12 cellular contexts compared by ENCODE assay signal in the genomic region with DNA sequence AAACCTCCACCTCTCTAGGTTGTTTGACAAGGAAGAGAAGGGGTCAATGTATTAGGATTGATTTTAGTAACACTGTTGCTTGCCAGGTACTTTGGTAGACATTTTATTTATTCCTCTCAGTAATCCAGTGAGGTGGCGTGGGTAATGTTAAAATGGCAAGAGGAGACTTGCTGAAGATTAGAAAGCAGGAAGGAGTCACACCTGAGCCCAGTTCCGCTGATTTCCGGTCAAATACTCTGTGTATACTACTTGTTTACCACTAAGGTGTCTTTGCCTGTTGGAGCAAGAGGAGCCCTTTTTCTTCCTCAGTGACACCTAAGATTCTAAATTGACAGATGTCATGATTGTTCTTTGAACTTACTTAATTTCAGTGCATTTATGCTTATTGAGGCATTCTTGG. TPM values are rescaled to one million over a fixed set of nuclear protein-coding genes. Genes with fewer than 3 reads are reported as not detected.
DNase-seq lines count a peak whose midpoint lies in the region; ATAC-seq, FAIRE-seq and TF ChIP-seq lines count a peak whose summit lies in the region.
"Had no signal": no experiment of that assay in that cellular context is flagged by ENCODE, and none has a peak within 500 bp of the region (broad histone marks: within the 10 kb centered on the region; RNA-seq: fewer than 3 reads in every experiment).

No MANE protein-coding gene starts in this region.

- H3K9me3 Mint-ChIP-seq in CD4-positive, CD25-positive, alpha-beta regulatory T cell, result no peaks in the 10 kb centered on the region
- H3K9me3 Mint-ChIP-seq in naive thymus-derived CD4-positive, alpha-beta T cell, result peaks cover 0 to 4% (median 0%) of the 10 kb centered on the region in 11 donors
- H3K9me3 Mint-ChIP-seq in endothelial cell (ENCODE audit: unreplicated experiment), result no peaks in the 10 kb centered on the region

- intact Hi-C loops in K562 (cut with micrococcal nuclease), result no loop called here
- intact Hi-C loops in naive thymus-derived CD4-positive, alpha-beta T cell (cut with micrococcal nuclease), result loop anchor here (5.0 to 10.0 kb wide), 8 partner anchors 261 to 1478 kb away; partner anchors contain the start of genes EAF1 (in 1 of the 2), METTL6 (in 1 of the 2), RBSN (in 1 of the 2) and TBC1D5 (in 1 of the 2)

- WGBS in K562 (ENCODE audit: insufficient coverage, low coverage, missing lambda C conversion rate), result 19% methylated on average over 3 of the region's 3 CpGs

- H3K79me2 ChIP-seq in Karpas-422 (ENCODE audit: low read length) (peaks cover 82% of the 10 kb centered on the region), K562 (ENCODE audit: control insufficient read depth, insufficient read depth, low read length) (peaks cover 71% of the 10 kb centered on the region)

- peak overlapping the region; percentile 24 for H3K27ac ChIP-seq in CD4-positive, CD25-positive, alpha-beta regulatory T cell (ENCODE audit: insufficient read depth, low read length, poor library complexity, severe bottlenecking)
- peak overlapping the region; percentile 36 for H3K27ac ChIP-seq in Karpas-422 (ENCODE audit: low read length)
- peak overlapping the region; percentile 42 for H3K27ac ChIP-seq in K562 (ENCODE audit: extremely low read depth, low read depth, low read length)
- peak overlapping the region; percentile 88 for H3K27ac ChIP-seq in naive thymus-derived CD4-positive, alpha-beta T cell (ENCODE audit: low read depth, low read length)
- H3K27ac ChIP-seq: brain microvascular endothelial cell had no signal

- TF ChIP-seq CTCF in K562 (IDR thresholded peaks at IDR 0.05 in 2 of 3, conservative IDR thresholded peaks at IDR 0.05 in 1 of 3; ENCODE audit: insufficient read depth in 2 of 3, low read depth in 1 of 3, low read length in 3 of 3) (no peak), endothelial cell (IDR thresholded peaks at IDR 0.05; ENCODE audit: unreplicated experiment) (no peak)

- H3K9me3 ChIP-seq in CD4-positive, CD25-positive, alpha-beta regulatory T cell (ENCODE audit: control insufficient read depth in 2 of 2, low read length in 2 of 2), result no peaks in the 10 kb centered on the region
- H3K9me3 ChIP-seq in Karpas-422 (ENCODE audit: low read length), result no peaks in the 10 kb centered on the region
- H3K9me3 ChIP-seq in K562 (replicated peaks; ENCODE audit: control insufficient read depth, insufficient read depth, low read depth, low read length), result no peaks in the 10 kb centered on the region
- H3K9me3 ChIP-seq in naive thymus-derived CD4-positive, alpha-beta T cell (ENCODE audit: control insufficient read depth in 2 of 3, low read length in 3 of 3), result no peaks in the 10 kb centered on the region

- no peak overlapping the region for H2AFZ ChIP-seq in Karpas-422 (ENCODE audit: low read length)
- no peak overlapping the region for H2AFZ ChIP-seq in K562 (ENCODE audit: low read depth, low read length)

- H3K4me2 ChIP-seq in Karpas-422 (ENCODE audit: low read depth, low read length, poor library complexity, severe bottlenecking) (peak overlapping the region; percentile 68), K562 (ENCODE audit: insufficient read depth, low read length) (peak overlapping the region; percentile 97)

- 0 out of 2 replicates have a peak, but pooled peaks cover 6% of the 10 kb centered on the region for H4K20me1 ChIP-seq in Karpas-422 (ENCODE audit: insufficient read depth, low read depth, low read length)
- 0 out of 2 replicates have a peak, but pooled peaks cover 10% of the 10 kb centered on the region for H4K20me1 ChIP-seq in K562 (replicated peaks; ENCODE audit: control insufficient read depth, insufficient read depth, low read length)

- no peak for TF ChIP-seq EP300 in K562 (IDR thresholded peaks at IDR 0.05; ENCODE audit: low read length)

- H3K27me3 Mint-ChIP-seq in CD4-positive, CD25-positive, alpha-beta regulatory T cell, result no peaks in the 10 kb centered on the region
- H3K27me3 Mint-ChIP-seq in naive thymus-derived CD4-positive, alpha-beta T cell, result peaks cover 0 to 2% (median 0%) of the 10 kb centered on the region in 5 donors
- H3K27me3 Mint-ChIP-seq in endothelial cell (ENCODE audit: unreplicated experiment), result no peaks in the 10 kb centered on the region

- H3K36me3 Mint-ChIP-seq in CD4-positive, CD25-positive, alpha-beta regulatory T cell, result peaks cover 6% of the 10 kb centered on the region
- peaks cover 0 to 19% (median 5%) of the 10 kb centered on the region in 5 donors for H3K36me3 Mint-ChIP-seq in naive thymus-derived CD4-positive, alpha-beta T cell
- H3K36me3 Mint-ChIP-seq in endothelial cell (ENCODE audit: low read depth, unreplicated experiment), result peaks cover 3% of the 10 kb centered on the region

- BruUV-seq in K562 (replicated peaks; lab: Mats Ljungman, UMichigan), result no TSS peak

- peak overlapping the region; percentile 14 for H3K4me3 ChIP-seq in CD4-positive, CD25-positive, alpha-beta regulatory T cell (ENCODE audit: low read depth, low read length)
- peak overlapping the region; percentile 74; the same call in 1 of the 2 replicates for H3K4me3 ChIP-seq in Karpas-422 (ENCODE audit: low read length)
- H3K4me3 ChIP-seq in K562, result peak overlapping the region; percentile 79
- no peak overlapping the region for H3K4me3 ChIP-seq in naive thymus-derived CD4-positive, alpha-beta T cell (ENCODE audit: low read length)

- H3K9me1 ChIP-seq in K562 (ENCODE audit: control insufficient read depth, insufficient read depth, low read length), result no peaks in the 10 kb centered on the region

- peaks cover 17% of the 10 kb centered on the region for H3K36me3 ChIP-seq in CD4-positive, CD25-positive, alpha-beta regulatory T cell (ENCODE audit: control insufficient read depth, insufficient read depth, low read length)
- H3K36me3 ChIP-seq in Karpas-422 (ENCODE audit: insufficient read depth, low read length), result peaks cover 22% of the 10 kb centered on the region
- H3K36me3 ChIP-seq in K562 (ENCODE audit: control insufficient read depth, insufficient read depth, low read length), result peaks cover 52% of the 10 kb centered on the region
- peaks cover 0 to 13% (median 0%) of the 10 kb centered on the region in 3 experiments for H3K36me3 ChIP-seq in naive thymus-derived CD4-positive, alpha-beta T cell (ENCODE audit: control insufficient read depth in 2 of 3, insufficient read depth in 3 of 3, low read length in 3 of 3)

- H3K4me1 Mint-ChIP-seq in CD4-positive, CD25-positive, alpha-beta regulatory T cell, result peaks cover 20 to 45% (median 26%) of the 10 kb centered on the region in 4 donors
- peaks cover 13 to 48% (median 44%) of the 10 kb centered on the region in 7 donors for H3K4me1 Mint-ChIP-seq in naive thymus-derived CD4-positive, alpha-beta T cell
- H3K4me1 Mint-ChIP-seq in endothelial cell (ENCODE audit: unreplicated experiment), result peaks cover 22% of the 10 kb centered on the region

- peak overlapping the region; percentile 64 to 99 (median 84) for H3K4me3 Mint-ChIP-seq in CD4-positive, CD25-positive, alpha-beta regulatory T cell
- peak overlapping the region in 7 of 10 donors; percentile 15 to 85 (median 29) for H3K4me3 Mint-ChIP-seq in naive thymus-derived CD4-positive, alpha-beta T cell
- no peak overlapping the region for H3K4me3 Mint-ChIP-seq in endothelial cell (ENCODE audit: unreplicated experiment)

- in situ Hi-C loops in K562 (cut with MboI) (no loop called here), KBM-7 (cut with MboI; ENCODE audit: low pct_unique_long_range_greater_than_20kb, low sequenced_read_pairs) (no loop called here)

- CTCF ChIA-PET in K562 (lab: Yijun Ruan, JAX; ENCODE audit: low intra/inter-chr PET ratio), result interaction anchor here (2.2 to 4.5 kb wide), 2 partner anchors 53 to 284 kb away, joined by 13 to 20 read pairs; no protein-coding TSS in a partner anchor
- CTCF ChIA-PET in naive thymus-derived CD4-positive, alpha-beta T cell (lab: Charles Lee), result interaction anchor here (1.0 to 9.7 kb wide), 6 partner anchors 15 to 288 kb away, joined by 3 to 92 read pairs (median 14); no protein-coding TSS in a partner anchor

- no peak for ATAC-seq in CD4-positive, CD25-positive, alpha-beta regulatory T cell (ENCODE audit: low read depth in 2 of 2)
- ATAC-seq in K562 (peak; percentile 5; the same call in 2 of the 3 replicates), HG02973 (IDR thresholded peaks at IDR 0.05; ENCODE audit: unreplicated experiment) (no peak)
- no peak for ATAC-seq in naive thymus-derived CD4-positive, alpha-beta T cell
- ATAC-seq: sciatic nerve had no signal

- no peaks in the 10 kb centered on the region for H3K27me3 ChIP-seq in CD4-positive, CD25-positive, alpha-beta regulatory T cell (ENCODE audit: control insufficient read depth, insufficient read depth, low read length)
- H3K27me3 ChIP-seq in Karpas-422 (ENCODE audit: low read length), result no peaks in the 10 kb centered on the region
- no peaks in the 10 kb centered on the region for H3K27me3 ChIP-seq in K562 (ENCODE audit: control insufficient read depth in 2 of 2, insufficient read depth in 2 of 2, low read length in 2 of 2)
- no peaks in the 10 kb centered on the region for H3K27me3 ChIP-seq in naive thymus-derived CD4-positive, alpha-beta T cell (ENCODE audit: control insufficient read depth in 2 of 2, insufficient read depth in 2 of 2, low read length in 2 of 2)
- H3K27me3 ChIP-seq: brain microvascular endothelial cell had no signal

- no peak for TF ChIP-seq POLR2A in K562 (conservative IDR thresholded peaks at IDR 0.05)

- POLR2A ChIA-PET in K562 (lab: Yijun Ruan, JAX), result interaction anchor here (0.5 to 1.5 kb wide), 3 partner anchors 9 to 12 kb away, joined by 3 to 4 read pairs (median 4); no protein-coding TSS in a partner anchor
- POLR2A ChIA-PET in naive thymus-derived CD4-positive, alpha-beta T cell (lab: Charles Lee), result interaction anchor here (1.8 to 5.1 kb wide), 4 partner anchors 16 to 285 kb away, joined by 8 to 25 read pairs (median 12); no protein-coding TSS in a partner anchor

- peak overlapping the region in 2 of 3 donors; percentile 43 to 98 for H3K27ac Mint-ChIP-seq in CD4-positive, CD25-positive, alpha-beta regulatory T cell
- peak overlapping the region; percentile 4 to 100 (median 96) for H3K27ac Mint-ChIP-seq in naive thymus-derived CD4-positive, alpha-beta T cell
- H3K27ac Mint-ChIP-seq in endothelial cell (ENCODE audit: unreplicated experiment), result no peak overlapping the region

- FAIRE-seq in K562 (lab: Jason Lieb, UNC), result no peak
- FAIRE-seq: D721Med had no signal

- TF ChIP-seq RAD21 in K562 (CRISPR knock-in tag; conservative IDR thresholded peaks at IDR 0.05 in 1 of 2, IDR thresholded peaks at IDR 0.05 in 1 of 2), result no peak

- no peaks in the 10 kb centered on the region for H3K9me2 ChIP-seq in Karpas-422 (replicated peaks; ENCODE audit: insufficient read depth, low read length)

- H3K4me1 ChIP-seq in CD4-positive, CD25-positive, alpha-beta regulatory T cell (ENCODE audit: control insufficient read depth, insufficient read depth, low read length, poor library complexity, severe bottlenecking), result peaks cover 17% of the 10 kb centered on the region
- peaks cover 48% of the 10 kb centered on the region for H3K4me1 ChIP-seq in Karpas-422 (ENCODE audit: low read length)
- peaks cover 7 to 10% of the 10 kb centered on the region in 2 experiments; a peak in 4 of 5 replicates for H3K4me1 ChIP-seq in K562 (replicated peaks in 1 of 2; ENCODE audit: control insufficient read depth in 2 of 2, insufficient read depth in 2 of 2, low read length in 2 of 2)
- peaks cover 13 to 28% of the 10 kb centered on the region in 2 donors for H3K4me1 ChIP-seq in naive thymus-derived CD4-positive, alpha-beta T cell (ENCODE audit: control insufficient read depth in 2 of 2, insufficient read depth in 2 of 2, low read length in 2 of 2)

- H3K9ac ChIP-seq in Karpas-422 (ENCODE audit: low read length), result peak overlapping the region; percentile 77
- peak overlapping the region; percentile 61 to 70; a peak in 3 of 4 replicates for H3K9ac ChIP-seq in K562 (ENCODE audit: insufficient read depth in 1 of 2, low read depth in 2 of 2, low read length in 2 of 2)

- no peak for DNase-seq in CD4-positive, CD25-positive, alpha-beta regulatory T cell
- DNase-seq in Karpas-422 (no peak), K562 (ENCODE audit: extremely low read depth in 1 of 4, low spot score in 3 of 4) (peak in 1 of 4 experiments; percentile 41), KBM-7 (no peak), endothelial cell (ENCODE audit: low spot score) (no peak), dermis blood vessel endothelial cell (no peak)
- no peak for DNase-seq in naive thymus-derived CD4-positive, alpha-beta T cell
- DNase-seq: activated CD4-positive, alpha-beta T cell treated with anti-CD3 and anti-CD28 coated beads, Interleukin-2, amount 50 U/mL, for 4 hours; brain microvascular endothelial cell had no signal

RNA-seq across cellular contexts. Expression of gene OXNAD1, which starts 1.7 kb away (rescaled TPM):
- total RNA-seq in CD4-positive, CD25-positive, alpha-beta regulatory T cell, result 109 TPM
- polyA plus RNA-seq in CD4-positive, CD25-positive, alpha-beta regulatory T cell, result 10 to 100 TPM; 31.1 to 67.1 (median 50.4) TPM
- total RNA-seq in Karpas-422 (2014; rRNA removed; shearing (Covaris generic); ENCODE audit: low replicate concordance), result 23.3 and 30.3 TPM in 2 replicates
- 95.1 and 114 TPM in 2 replicates for total RNA-seq in K562 (2011; cell fraction: chromatin; rRNA removed; ENCODE audit: low replicate concordance)
- 55.7 and 63.8 TPM in 2 replicates for total RNA-seq in K562 (2011; cell fraction: nucleolus; rRNA removed)
- 70.1 and 91.8 TPM in 2 replicates for total RNA-seq in K562 (2011; cell fraction: nucleoplasm; rRNA removed)
- 41.2 and 41.6 TPM in 2 replicates for total RNA-seq in K562 (2014; rRNA removed)
- 43.6 and 49.4 TPM in 2 replicates for total RNA-seq in K562 (2014; rRNA removed; fragmentation: Illumina TruSeq; extraction: Trizol)
- 37.7 and 41.1 TPM in 2 replicates for total RNA-seq in K562 (2015; rRNA removed; fragmentation: Illumina TruSeq; extraction: Trizol)
- total RNA-seq in K562 (2021), result 38.9 and 40.9 TPM in 2 replicates
- 35.5 and 44.4 TPM in 2 replicates for polyA plus RNA-seq in K562 (2011; rRNA removed)
- 19.0 and 27.9 TPM in 2 replicates for polyA plus RNA-seq in K562 (2011; cell fraction: cytosol; rRNA removed)
- polyA plus RNA-seq in K562 (2011; cell fraction: nucleus; rRNA removed), result 38.4 and 44.0 TPM in 2 replicates
- polyA plus RNA-seq in K562 (2012), result 25.3 and 33.7 TPM in 2 replicates
- polyA plus RNA-seq in K562 (2014; fragmentation: Illumina TruSeq; extraction: Trizol), result 42.9 and 44.1 TPM in 2 replicates
- polyA plus RNA-seq in K562 (2014; fragmentation: Nextera tagmentation; extraction: Ambion mirVana), result 10 to 100 TPM; 12.8 to 14.5 TPM
- polyA plus RNA-seq in K562 (2014; rRNA removed), result 33.0 and 38.2 TPM in 2 replicates
- polyA minus RNA-seq in K562 (2011; rRNA and poly(A)+ RNA removed), result 63.7 and 64.9 TPM in 2 replicates
- 19.3 and 23.3 TPM in 2 replicates for polyA minus RNA-seq in K562 (2011; cell fraction: cytosol; rRNA and poly(A)+ RNA removed)
- polyA minus RNA-seq in K562 (2011; cell fraction: nucleus; rRNA and poly(A)+ RNA removed), result 54.3 and 94.4 TPM in 2 replicates
- 100 to 1,000 TPM in 4 of 5 experiments, 10 to 100 TPM in 1; 80.3 to 171 (median 152) TPM for total RNA-seq in naive thymus-derived CD4-positive, alpha-beta T cell
- 100 to 1,000 TPM; 132 to 134 TPM for polyA plus RNA-seq in naive thymus-derived CD4-positive, alpha-beta T cell
- total RNA-seq in endothelial cell (ENCODE audit: unreplicated experiment), result 10.9 TPM
- 18.0 and 20.1 TPM in 2 replicates for total RNA-seq in dermis blood vessel endothelial cell

RNA-seq across cellular contexts. Expression of gene DPH3, which starts 2.0 kb away (rescaled TPM):
- 20.0 TPM for total RNA-seq in CD4-positive, CD25-positive, alpha-beta regulatory T cell
- polyA plus RNA-seq in CD4-positive, CD25-positive, alpha-beta regulatory T cell, result 10 to 100 TPM; 19.6 to 30.0 (median 22.5) TPM
- 7.6 and 22.2 TPM in 2 replicates for total RNA-seq in Karpas-422 (2014; rRNA removed; shearing (Covaris generic); ENCODE audit: low replicate concordance)
- total RNA-seq in K562 (2011; cell fraction: chromatin; rRNA removed; ENCODE audit: low replicate concordance), result 3.7 and 8.1 TPM in 2 replicates
- 3.0 and 3.2 TPM in 2 replicates for total RNA-seq in K562 (2011; cell fraction: nucleolus; rRNA removed)
- 6.1 and 11.6 TPM in 2 replicates for total RNA-seq in K562 (2011; cell fraction: nucleoplasm; rRNA removed)
- total RNA-seq in K562 (2014; rRNA removed), result 15.9 and 16.0 TPM in 2 replicates
- total RNA-seq in K562 (2014; rRNA removed; fragmentation: Illumina TruSeq; extraction: Trizol), result 32.8 and 34.2 TPM in 2 replicates
- 26.9 and 30.3 TPM in 2 replicates for total RNA-seq in K562 (2015; rRNA removed; fragmentation: Illumina TruSeq; extraction: Trizol)
- total RNA-seq in K562 (2021), result 44.0 and 46.0 TPM in 2 replicates
- 48.3 and 62.7 TPM in 2 replicates for polyA plus RNA-seq in K562 (2011; rRNA removed)
- polyA plus RNA-seq in K562 (2011; cell fraction: cytosol; rRNA removed), result 8.6 and 12.8 TPM in 2 replicates
- polyA plus RNA-seq in K562 (2011; cell fraction: nucleus; rRNA removed), result 5.3 and 11.8 TPM in 2 replicates
- polyA plus RNA-seq in K562 (2012), result 26.1 and 35.0 TPM in 2 replicates
- polyA plus RNA-seq in K562 (2014; fragmentation: Illumina TruSeq; extraction: Trizol), result 36.6 and 38.7 TPM in 2 replicates
- polyA plus RNA-seq in K562 (2014; fragmentation: Nextera tagmentation; extraction: Ambion mirVana), result 100 to 1,000 TPM; 131 TPM
- polyA plus RNA-seq in K562 (2014; rRNA removed), result 27.2 and 28.3 TPM in 2 replicates
- polyA minus RNA-seq in K562 (2011; rRNA and poly(A)+ RNA removed), result 24.8 and 26.0 TPM in 2 replicates
- 11.1 and 12.0 TPM in 2 replicates for polyA minus RNA-seq in K562 (2011; cell fraction: cytosol; rRNA and poly(A)+ RNA removed)
- polyA minus RNA-seq in K562 (2011; cell fraction: nucleus; rRNA and poly(A)+ RNA removed), result 5.1 and 9.1 TPM in 2 replicates
- 10 to 100 TPM; 12.4 to 23.6 (median 15.7) TPM for total RNA-seq in naive thymus-derived CD4-positive, alpha-beta T cell
- 10 to 100 TPM; 11.6 to 17.5 TPM for polyA plus RNA-seq in naive thymus-derived CD4-positive, alpha-beta T cell
- total RNA-seq in endothelial cell (ENCODE audit: unreplicated experiment), result 33.3 TPM
- total RNA-seq in dermis blood vessel endothelial cell, result 21.3 and 26.8 TPM in 2 replicates

Comparison
In these comparisons a context has a peak if more than half of its experiments do, and no peak if none do; other contexts are left out.
1. H3K27ac ChIP-seq: peak in every context shown above with its lines; median percentile 88 in naive thymus-derived CD4-positive, alpha-beta T cell; 42 in K562; 36 in Karpas-422; 24 in CD4-positive, CD25-positive, alpha-beta regulatory T cell.